Comparison of ENCODE assay signal across 1 cellular context in the genomic region with DNA sequence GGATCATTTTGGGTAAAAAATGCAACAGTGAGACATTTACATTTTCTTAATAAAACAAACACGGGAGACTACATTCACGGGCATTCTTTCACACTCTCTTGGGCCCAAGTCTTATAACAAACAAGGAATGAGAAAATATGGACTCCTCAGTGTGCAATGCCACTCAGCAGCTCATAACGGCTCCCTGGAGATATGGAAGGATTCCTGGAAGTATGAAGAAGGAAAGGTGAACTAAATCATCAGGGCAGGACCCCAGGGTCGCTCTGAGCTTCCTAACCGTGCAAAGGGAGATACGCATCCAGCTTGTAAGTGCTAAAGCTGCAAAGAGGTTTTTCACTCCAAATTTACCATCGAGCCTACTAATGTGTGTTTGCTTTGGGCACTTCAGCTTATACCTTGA.
TF ChIP-seq lines count a peak whose summit lies in the region.

No MANE protein-coding gene starts in this region.

TF ChIP-seq in IMR-90, 13 proteins besides CTCF, POLR2A, EP300 and RAD21 (continued from another document):
- TF ChIP-seq, protein P1, sequence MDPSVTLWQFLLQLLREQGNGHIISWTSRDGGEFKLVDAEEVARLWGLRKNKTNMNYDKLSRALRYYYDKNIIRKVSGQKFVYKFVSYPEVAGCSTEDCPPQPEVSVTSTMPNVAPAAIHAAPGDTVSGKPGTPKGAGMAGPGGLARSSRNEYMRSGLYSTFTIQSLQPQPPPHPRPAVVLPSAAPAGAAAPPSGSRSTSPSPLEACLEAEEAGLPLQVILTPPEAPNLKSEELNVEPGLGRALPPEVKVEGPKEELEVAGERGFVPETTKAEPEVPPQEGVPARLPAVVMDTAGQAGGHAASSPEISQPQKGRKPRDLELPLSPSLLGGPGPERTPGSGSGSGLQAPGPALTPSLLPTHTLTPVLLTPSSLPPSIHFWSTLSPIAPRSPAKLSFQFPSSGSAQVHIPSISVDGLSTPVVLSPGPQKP (IDR thresholded peaks at IDR 0.05; ENCODE audit: borderline replicate concordance, low read depth, low read length): no peak
- TF ChIP-seq RFX5 (IDR thresholded peaks at IDR 0.05; ENCODE audit: low read depth, low read length): no peak
- no peak for TF ChIP-seq NFE2L2 (IDR thresholded peaks at IDR 0.05; ENCODE audit: low read depth, low read length)
- TF ChIP-seq CEBPB (IDR thresholded peaks at IDR 0.05; ENCODE audit: low read depth, low read length): no peak
- no peak for TF ChIP-seq CHD1 (IDR thresholded peaks at IDR 0.05; ENCODE audit: low read depth, low read length)
- no peak for TF ChIP-seq RCOR1 (IDR thresholded peaks at IDR 0.05; ENCODE audit: insufficient replicate concordance, low read length)
